In genomic region chr15:23439513-23439912, GRCh38 we compare ENCODE assay signal across 32 cellular contexts. TPM values are rescaled to one million over a fixed set of nuclear protein-coding genes. Genes with fewer than 3 reads are reported as not detected.
"Had no signal": no experiment of that assay in that cellular context is flagged by ENCODE, and none has a peak within 500 bp of the region (broad histone marks: within the 10 kb centered on the region; RNA-seq: fewer than 3 reads in every experiment).

No MANE protein-coding gene starts in this region.

- H3K9me3 ChIP-seq: gastroesophageal sphincter, heart left ventricle, left lung, mucosa of descending colon, prostate gland, right atrium auricular region, sigmoid colon, testis, tibial artery had no signal

- H3K9ac ChIP-seq: neural progenitor cell had no signal

- DNase-seq: cortex of kidney; dorsolateral prefrontal cortex; effector CD4-positive, alpha-beta T cell; foreskin fibroblast; heart left ventricle; kidney; mesenchymal stem cell; naive B cell; nucleus accumbens; sigmoid colon; stimulated activated CD4-positive, alpha-beta T cell treated with anti-CD3 and anti-CD28 coated beads, Interleukin-2, amount 100 ng/mL, for 24 hours; stimulated activated CD4-positive, alpha-beta T cell treated with anti-CD3 and anti-CD28 coated beads, Interleukin-4, amount 100 ng/mL, for 24 hours; stimulated activated naive CD8-positive, alpha-beta T cell treated with anti-CD3 and anti-CD28 coated beads, Interleukin-15, Interleukin-2, amounts not matched to agents 100 U/mL and 50 U/mL, for 24 hours; substantia nigra; testis; tibial artery had no signal

- H3K4me2 ChIP-seq: hepatocyte, neural progenitor cell had no signal

- H3K4me3 ChIP-seq: dorsolateral prefrontal cortex, gastroesophageal sphincter, heart left ventricle, hepatocyte, left lung, mucosa of descending colon, neural progenitor cell, prostate gland, right atrium auricular region, sigmoid colon, testis, tibial artery had no signal

- H3K79me2 ChIP-seq: hepatocyte had no signal

- FAIRE-seq: kidney had no signal

- H3K36me3 ChIP-seq: gastroesophageal sphincter, heart left ventricle, left lung, neural progenitor cell, prostate gland, right atrium auricular region, sigmoid colon, tibial artery had no signal

- H2AFZ ChIP-seq: hepatocyte, neural progenitor cell had no signal

- ATAC-seq: gastroesophageal sphincter; heart left ventricle; left lung; natural killer cell treated with Interleukin-12 subunit alpha and Interleukin-12 subunit beta and Interleukin-15 and Interleukin-18, amount 100 ng/mL, for 72 hours; stimulated activated effector memory CD8-positive, alpha-beta T cell treated with anti-CD3 and anti-CD28 coated beads, Interleukin-12 subunit alpha, Interleukin-12 subunit beta, amount 100 ng/mL, for 72 hours; stimulated activated naive CD8-positive, alpha-beta T cell treated with anti-CD3 and anti-CD28 coated beads, Interleukin-15, Interleukin-2, amounts not matched to agents 100 U/mL and 50 U/mL, for 24 hours had no signal

- H3K4me1 ChIP-seq: gastroesophageal sphincter, heart left ventricle, left lung, neural progenitor cell, prostate gland, right atrium auricular region, sigmoid colon, testis, tibial artery had no signal

- H3K27me3 ChIP-seq: heart left ventricle, hepatocyte, left lung, neural progenitor cell, right atrium auricular region, sigmoid colon, testis had no signal

- H3K27ac ChIP-seq: dorsolateral prefrontal cortex, gastroesophageal sphincter, heart left ventricle, hepatocyte, left lung, neural progenitor cell, prostate gland, right atrium auricular region, sigmoid colon, testis, tibial artery had no signal

RNA-seq across cellular contexts. Expression of gene GOLGA6L2, which starts 7.5 kb away (rescaled TPM):
- total RNA-seq: dorsolateral prefrontal cortex; heart left ventricle; hepatocyte; kidney; left lung; lower leg skin; lung microvascular endothelial cell; mesothelial cell of epicardium; mucosa of descending colon; natural killer cell treated with Interleukin-12 subunit alpha and Interleukin-12 subunit beta and Interleukin-15 and Interleukin-18, amount 100 ng/mL, for 72 hours; osteocyte; right atrium auricular region; skeletal muscle tissue; urinary bladder had no signal
- polyA plus RNA-seq: esophagus, heart left ventricle, hepatocyte, sigmoid colon, urinary bladder had no signal
